Comparison of ENCODE assay signal across 12 cellular contexts in genomic region chr3:32815812-32816438, GRCh38. TPM values are rescaled to one million over a fixed set of nuclear protein-coding genes. Genes with fewer than 3 reads are reported as not detected.
A peak's percentile ranks its signal among the peaks of the same experiment; 100 is the strongest.
DNase-seq lines count a peak whose midpoint lies in the region; ATAC-seq and TF ChIP-seq lines count a peak whose summit lies in the region.
"Had no signal": no experiment of that assay in that cellular context is flagged by ENCODE, and none has a peak within 500 bp of the region (broad histone marks: within the 10 kb centered on the region; RNA-seq: fewer than 3 reads in every experiment).

No MANE protein-coding gene starts in this region.

- H3K4me3 Mint-ChIP-seq in CD8-positive, alpha-beta T cell = peak overlapping the region; percentile 51
- peak overlapping the region; percentile 90 for H3K4me3 Mint-ChIP-seq in dendritic cell treated with granulocyte-macrophage colony-stimulating factor and Interleukin-4, amounts not matched to agents 40 ng/mL and 50 ng/mL, for 4 days
- H3K4me3 Mint-ChIP-seq in nephron = peak overlapping the region; percentile 89 to 92 (median 92)

- H3K4me1 Mint-ChIP-seq in CD8-positive, alpha-beta T cell (ENCODE audit: low read depth) = peaks cover 24% of the 10 kb centered on the region
- H3K4me1 Mint-ChIP-seq in dendritic cell treated with granulocyte-macrophage colony-stimulating factor and Interleukin-4, amounts not matched to agents 40 ng/mL and 50 ng/mL, for 4 days (ENCODE audit: low read depth) = peaks cover 47% of the 10 kb centered on the region
- H3K4me1 Mint-ChIP-seq in nephron = peaks cover 17% of the 10 kb centered on the region

- peak overlapping the region; percentile 64 for H3K9ac ChIP-seq in HUES48 (ENCODE audit: low read depth, low read length)

- no peak for DNase-seq in CD8-positive, alpha-beta T cell
- DNase-seq in dermis blood vessel endothelial cell (no peak), DMS79 treated with DMSO at 0.1 percent for 48 hours (lab: John Stamatoyannopoulos, UW) (no peak)
- DNase-seq: mucosa of descending colon; MV-4-11; SHP77; stimulated activated CD4-positive, alpha-beta T cell treated with anti-CD3 and anti-CD28 coated beads, Interleukin-1b, Interleukin-23, amount 100 ng/mL, for 48 hours had no signal

- no peak overlapping the region for H3K27ac ChIP-seq in CD8-positive, alpha-beta T cell (ENCODE audit: low read depth, low read length)
- H3K27ac ChIP-seq in HUES48 (ENCODE audit: low read depth, low read length) = peak overlapping the region; percentile 100

- POLR2A ChIA-PET in CD8-positive, alpha-beta T cell (lab: Charles Lee) = no interaction called here

- CTCF ChIA-PET in CD8-positive, alpha-beta T cell (lab: Charles Lee) = no interaction called here

- no peaks in the 10 kb centered on the region for H3K36me3 Mint-ChIP-seq in CD8-positive, alpha-beta T cell
- H3K36me3 Mint-ChIP-seq in dendritic cell treated with granulocyte-macrophage colony-stimulating factor and Interleukin-4, amounts not matched to agents 40 ng/mL and 50 ng/mL, for 4 days (ENCODE audit: low read depth) = no peaks in the 10 kb centered on the region
- no peaks in the 10 kb centered on the region for H3K36me3 Mint-ChIP-seq in nephron (ENCODE audit: low read depth)

- peaks cover 6% of the 10 kb centered on the region for H3K27me3 ChIP-seq in CD8-positive, alpha-beta T cell (ENCODE audit: insufficient read depth, low read length)
- no peaks in the 10 kb centered on the region for H3K27me3 ChIP-seq in HUES48 (ENCODE audit: control insufficient read depth, insufficient read depth, low read length)

- H3K27me3 Mint-ChIP-seq in CD8-positive, alpha-beta T cell (ENCODE audit: low read depth) = peaks cover 36% of the 10 kb centered on the region
- peaks cover 48% of the 10 kb centered on the region for H3K27me3 Mint-ChIP-seq in dendritic cell treated with granulocyte-macrophage colony-stimulating factor and Interleukin-4, amounts not matched to agents 40 ng/mL and 50 ng/mL, for 4 days
- H3K27me3 Mint-ChIP-seq in nephron (ENCODE audit: low read depth) = peaks cover 71% of the 10 kb centered on the region

- H3K9me3 Mint-ChIP-seq in CD8-positive, alpha-beta T cell = no peaks in the 10 kb centered on the region
- no peaks in the 10 kb centered on the region for H3K9me3 Mint-ChIP-seq in dendritic cell treated with granulocyte-macrophage colony-stimulating factor and Interleukin-4, amounts not matched to agents 40 ng/mL and 50 ng/mL, for 4 days
- H3K9me3 Mint-ChIP-seq in nephron = peaks cover 5% of the 10 kb centered on the region

- H3K9me3 ChIP-seq in CD8-positive, alpha-beta T cell (ENCODE audit: low read length) = no peaks in the 10 kb centered on the region
- no peaks in the 10 kb centered on the region for H3K9me3 ChIP-seq in HUES48 (ENCODE audit: control insufficient read depth, insufficient read depth, low read length)
- H3K9me3 ChIP-seq: mucosa of descending colon had no signal

- no peak for TF ChIP-seq CTCF in CD8-positive, alpha-beta T cell (IDR thresholded peaks at IDR 0.05)
- TF ChIP-seq CTCF in nephron (IDR thresholded peaks at IDR 0.05; ENCODE audit: unreplicated experiment in 3 of 3) = no peak

- no peak overlapping the region for H3K4me3 ChIP-seq in CD8-positive, alpha-beta T cell (ENCODE audit: low read depth, low read length)
- peak overlapping the region; percentile 71 for H3K4me3 ChIP-seq in HUES48 (ENCODE audit: low read depth, low read length)
- H3K4me3 ChIP-seq: mucosa of descending colon had no signal

- H3K4me1 ChIP-seq in CD8-positive, alpha-beta T cell (ENCODE audit: insufficient read depth, low read length) = no peaks in the 10 kb centered on the region
- H3K4me1 ChIP-seq in HUES48 (ENCODE audit: control insufficient read depth, insufficient read depth, low read length) = peaks cover 32% of the 10 kb centered on the region

- no peaks in the 10 kb centered on the region for H3K36me3 ChIP-seq in CD8-positive, alpha-beta T cell (ENCODE audit: insufficient read depth, low read length)
- H3K36me3 ChIP-seq in HUES48 (ENCODE audit: control insufficient read depth, insufficient read depth, low read length) = peaks cover 28% of the 10 kb centered on the region

- ATAC-seq in CD8-positive, alpha-beta T cell = no peak
- ATAC-seq in GM21360 (IDR thresholded peaks at IDR 0.05; ENCODE audit: unreplicated experiment) (no peak), esophagus mucosa (no peak)
- ATAC-seq: mucosa of descending colon had no signal

- H3K27ac Mint-ChIP-seq in CD8-positive, alpha-beta T cell = no peak overlapping the region
- H3K27ac Mint-ChIP-seq in dendritic cell treated with granulocyte-macrophage colony-stimulating factor and Interleukin-4, amounts not matched to agents 40 ng/mL and 50 ng/mL, for 4 days = no peak overlapping the region
- peak overlapping the region; percentile 29 to 97 (median 66) for H3K27ac Mint-ChIP-seq in nephron

- intact Hi-C loops in CD8-positive, alpha-beta T cell (cut with DNase I, micrococcal nuclease) = no loop called here
- intact Hi-C loops in dendritic cell treated with granulocyte-macrophage colony-stimulating factor and Interleukin-4, amounts not matched to agents 40 ng/mL and 50 ng/mL, for 4 days (cut with micrococcal nuclease) = no loop called here

RNA-seq across cellular contexts. Expression of gene TRIM71, which starts 1.9 kb away (rescaled TPM):
- not detected for total RNA-seq in CD8-positive, alpha-beta T cell
- total RNA-seq in dermis blood vessel endothelial cell (not detected in 2 replicates), esophagus mucosa (not detected)
- total RNA-seq: mucosa of descending colon had no signal

Comparison
In these comparisons a context has a peak if more than half of its experiments do, and no peak if none do; other contexts are left out.
1. H3K27ac Mint-ChIP-seq: peak in nephron (3 of 3); none in CD8-positive, alpha-beta T cell (single experiment) and dendritic cell treated with granulocyte-macrophage colony-stimulating factor and Interleukin-4, amounts not matched to agents 40 ng/mL and 50 ng/mL, for 4 days (single experiment).
2. Peak in every context shown above with its lines, with median percentiles within 50 percentile points of each other: H3K4me3 Mint-ChIP-seq.